ENCODE assay signal across 8 cellular contexts in the genomic region with DNA sequence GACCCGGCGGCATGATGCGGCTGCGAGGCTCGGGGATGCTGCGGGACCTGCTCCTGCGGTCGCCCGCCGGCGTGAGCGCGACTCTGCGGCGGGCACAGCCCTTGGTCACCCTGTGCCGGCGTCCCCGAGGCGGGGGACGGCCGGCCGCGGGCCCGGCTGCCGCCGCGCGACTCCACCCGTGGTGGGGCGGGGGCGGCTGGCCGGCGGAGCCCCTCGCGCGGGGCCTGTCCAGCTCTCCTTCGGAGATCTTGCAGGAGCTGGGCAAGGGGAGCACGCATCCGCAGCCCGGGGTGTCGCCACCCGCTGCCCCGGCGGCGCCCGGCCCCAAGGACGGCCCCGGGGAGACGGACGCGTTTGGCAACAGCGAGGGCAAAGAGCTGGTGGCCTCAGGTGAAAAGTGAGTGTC. TPM values are rescaled to one million over a fixed set of nuclear protein-coding genes. Genes with fewer than 3 reads are reported as not detected.
DNase-seq lines count a peak whose midpoint lies in the region; ATAC-seq lines count a peak whose summit lies in the region.

No MANE protein-coding gene starts in this region.

- H3K4me1 ChIP-seq in HUES64 (ENCODE audit: insufficient read depth, low read length) (peaks cover 22% of the 10 kb centered on the region), mucosa of stomach (ENCODE audit: control insufficient read depth, insufficient read depth, low read length) (peaks cover 7% of the 10 kb centered on the region)

- ATAC-seq in GM18517 (IDR thresholded peaks at IDR 0.05; ENCODE audit: unreplicated experiment) (peak; percentile 0), HG02759 (IDR thresholded peaks at IDR 0.05; ENCODE audit: unreplicated experiment) (no peak)

- peaks cover 46% of the 10 kb centered on the region for H3K36me3 Mint-ChIP-seq in dendritic cell treated with granulocyte-macrophage colony-stimulating factor and Interleukin-4, amounts not matched to agents 40 ng/mL and 50 ng/mL, for 4 days (ENCODE audit: low read depth)

- no peaks in the 10 kb centered on the region for H3K9me3 Mint-ChIP-seq in dendritic cell treated with granulocyte-macrophage colony-stimulating factor and Interleukin-4, amounts not matched to agents 40 ng/mL and 50 ng/mL, for 4 days

- peak overlapping the region; percentile 96 for H3K27ac Mint-ChIP-seq in dendritic cell treated with granulocyte-macrophage colony-stimulating factor and Interleukin-4, amounts not matched to agents 40 ng/mL and 50 ng/mL, for 4 days

- H3K27ac ChIP-seq in HUES64 (ENCODE audit: low read depth, low read length) = peak overlapping the region; percentile 33; the same call in 1 of the 2 replicates

- intact Hi-C loops in dendritic cell treated with granulocyte-macrophage colony-stimulating factor and Interleukin-4, amounts not matched to agents 40 ng/mL and 50 ng/mL, for 4 days (cut with micrococcal nuclease) = loop anchor here (2.0 kb wide), 1 partner anchor 26 kb away; no protein-coding TSS in a partner anchor

- WGBS in HUES64 = under 1% methylated on average over 52 of the region's 52 CpGs

- H3K9ac ChIP-seq in HUES64 (ENCODE audit: low read depth, low read length) (peak overlapping the region; percentile 76), mucosa of stomach (ENCODE audit: low read length) (peak overlapping the region; percentile 77)

- H3K9me3 ChIP-seq in HUES64 (ENCODE audit: insufficient read depth, low read depth, low read length) = no peaks in the 10 kb centered on the region
- no peaks in the 10 kb centered on the region for H3K9me3 ChIP-seq in mucosa of stomach (ENCODE audit: control insufficient read depth, low read length)

- no peaks in the 10 kb centered on the region; the same call in none of the 2 replicates for H3K36me3 ChIP-seq in HUES64 (ENCODE audit: insufficient read depth, low read length)
- no peaks in the 10 kb centered on the region for H3K36me3 ChIP-seq in mucosa of stomach (ENCODE audit: control insufficient read depth, insufficient read depth, low read length)

- H3K27me3 ChIP-seq in HUES64 (ENCODE audit: insufficient read depth, low read length) = no peaks in the 10 kb centered on the region; the same call in 1 of the 2 replicates
- no peaks in the 10 kb centered on the region for H3K27me3 ChIP-seq in mucosa of stomach (ENCODE audit: control insufficient read depth, insufficient read depth, low read length)

- H3K27me3 Mint-ChIP-seq in dendritic cell treated with granulocyte-macrophage colony-stimulating factor and Interleukin-4, amounts not matched to agents 40 ng/mL and 50 ng/mL, for 4 days = no peaks in the 10 kb centered on the region

- peak overlapping the region; percentile 69 for H3K4me3 ChIP-seq in HUES64 (ENCODE audit: low read length)
- peak overlapping the region; percentile 81 for H3K4me3 ChIP-seq in mucosa of stomach (ENCODE audit: low read length)

- H3K4me1 Mint-ChIP-seq in dendritic cell treated with granulocyte-macrophage colony-stimulating factor and Interleukin-4, amounts not matched to agents 40 ng/mL and 50 ng/mL, for 4 days (ENCODE audit: low read depth) = peaks cover 33% of the 10 kb centered on the region

- peak overlapping the region; percentile 97 for H3K4me3 Mint-ChIP-seq in dendritic cell treated with granulocyte-macrophage colony-stimulating factor and Interleukin-4, amounts not matched to agents 40 ng/mL and 50 ng/mL, for 4 days

- DNase-seq in NCI-H69 (lab: John Stamatoyannopoulos, UW) = no peak
- no peak for DNase-seq in NCI-H526 treated with DMSO at 0.1 percent for 48 hours (lab: John Stamatoyannopoulos, UW)
- DNase-seq in activated CD8-positive, alpha-beta memory T cell treated with anti-CD3 and anti-CD28 coated beads for 24 hours = no peak

RNA-seq across cellular contexts. Expression of a gene that starts 0.5 kb away (rescaled TPM):
- 35.0 TPM for polyA plus RNA-seq in HUES64 (2013, experiment 1 of 2)
- 34.9 TPM for polyA plus RNA-seq in HUES64 (2013, experiment 2 of 2)
